In genomic region chr12:21828111-21828775, GRCh38 we compare ENCODE assay signal across 17 cellular contexts. TPM values are rescaled to one million over a fixed set of nuclear protein-coding genes. Genes with fewer than 3 reads are reported as not detected.
DNase-seq lines count a peak whose midpoint lies in the region; ATAC-seq, FAIRE-seq and TF ChIP-seq lines count a peak whose summit lies in the region.
"Had no signal": no experiment of that assay in that cellular context is flagged by ENCODE, and none has a peak within 500 bp of the region (broad histone marks: within the 10 kb centered on the region; RNA-seq: fewer than 3 reads in every experiment).

No MANE protein-coding gene starts in this region.

- no peak overlapping the region for H3K4me2 ChIP-seq in GM23338

- H3K27me3 ChIP-seq in left ventricle myocardium inferior (ENCODE audit: low read depth) (no peaks in the 10 kb centered on the region), heart right ventricle (no peaks in the 10 kb centered on the region), prostate gland (replicated peaks; ENCODE audit: insufficient read depth) (no peaks in the 10 kb centered on the region), GM23338 (ENCODE audit: insufficient read depth) (no peaks in the 10 kb centered on the region)

- no peaks in the 10 kb centered on the region; the same call in 2 of the 3 replicates for H3K9me3 Mint-ChIP-seq in GM23338
- H3K9me3 Mint-ChIP-seq in activated naive CD4-positive, alpha-beta T cell treated with anti-CD3 and anti-CD28 coated beads, Interleukin-2, amount 50 U/mL, for 72 hours, result peaks cover 0 to 4% of the 10 kb centered on the region in 2 donors
- H3K9me3 Mint-ChIP-seq: activated T-cell treated with anti-CD3 and anti-CD28 coated beads, Interleukin-2, amount 50 U/mL, for 4 hours had no signal

- no peak overlapping the region for H3K27ac Mint-ChIP-seq in GM23338
- no peak overlapping the region for H3K27ac Mint-ChIP-seq in activated naive CD4-positive, alpha-beta T cell treated with anti-CD3 and anti-CD28 coated beads, Interleukin-2, amount 50 U/mL, for 72 hours
- H3K27ac Mint-ChIP-seq: HFFc6 had no signal

- H3F3A ChIP-seq in GM23338 (replicated peaks; ENCODE audit: low read depth), result no peaks in the 10 kb centered on the region

- no peak for TF ChIP-seq POLR2A in prostate gland (IDR thresholded peaks at IDR 0.05)
- no peak for TF ChIP-seq POLR2A in GM12891 (IDR thresholded peaks at IDR 0.05; ENCODE audit: low read depth, low read length)

- H3K27ac ChIP-seq in left ventricle myocardium inferior (replicated peaks) (peak overlapping the region; percentile 68), heart right ventricle (peak overlapping the region in 2 of 10 donors; percentile 11 to 60), prostate gland (peak overlapping the region; percentile 8 to 25), GM23338 (ENCODE audit: low read depth) (no peak overlapping the region)

- H2AFZ ChIP-seq in GM23338, result no peak overlapping the region

- TF ChIP-seq CTCF in left ventricle myocardium inferior (IDR thresholded peaks at IDR 0.05; ENCODE audit: borderline replicate concordance) (no peak), heart right ventricle (IDR thresholded peaks at IDR 0.05) (no peak), fibroblast of the aortic adventitia (IDR thresholded peaks at IDR 0.05; ENCODE audit: insufficient read depth, low read length) (no peak), prostate gland (IDR thresholded peaks at IDR 0.05) (no peak), GM23338 (conservative IDR thresholded peaks at IDR 0.05; ENCODE audit: low read depth in 2 of 2) (no peak)

- no peak overlapping the region for H3K4me3 Mint-ChIP-seq in GM23338
- H3K4me3 Mint-ChIP-seq: activated T-cell treated with anti-CD3 and anti-CD28 coated beads, Interleukin-2, amount 50 U/mL, for 4 hours; HFFc6; neural crest cell had no signal

- no peak for DNase-seq in left ventricle myocardium inferior
- DNase-seq in heart right ventricle, result no peak
- DNase-seq in fibroblast of the aortic adventitia (ENCODE audit: low read depth), result peak; percentile 45
- no peak for DNase-seq in prostate gland (ENCODE audit: low spot score)
- no peak for DNase-seq in GM23338 (ENCODE audit: low spot score)
- no peak for DNase-seq in GM12891 (ENCODE audit: insufficient read length, low spot score)
- DNase-seq in activated naive CD4-positive, alpha-beta T cell treated with anti-CD3 and anti-CD28 coated beads, Interleukin-2, amount 50 U/mL, for 72 hours (ENCODE audit: low spot score in 2 of 2), result no peak
- no peak for DNase-seq in nucleus accumbens (lab: John Stamatoyannopoulos, UW)
- DNase-seq: activated T-cell treated with anti-CD3 and anti-CD28 coated beads, Interleukin-2, amount 50 U/mL, for 4 hours; HFFc6; NCI-H1105; SIG-M5; stimulated activated naive CD4-positive, alpha-beta T cell; T1000 had no signal

- H3K36me3 ChIP-seq in left ventricle myocardium inferior, result peaks cover 12% of the 10 kb centered on the region
- peaks cover 0 to 41% (median 0%) of the 10 kb centered on the region in 9 donors for H3K36me3 ChIP-seq in heart right ventricle
- no peaks in the 10 kb centered on the region for H3K36me3 ChIP-seq in prostate gland
- no peaks in the 10 kb centered on the region for H3K36me3 ChIP-seq in GM23338 (ENCODE audit: insufficient read depth)

- peaks cover 35% of the 10 kb centered on the region for H3K4me1 ChIP-seq in left ventricle myocardium inferior
- peaks cover 0 to 40% (median 10%) of the 10 kb centered on the region in 9 donors for H3K4me1 ChIP-seq in heart right ventricle
- no peaks in the 10 kb centered on the region for H3K4me1 ChIP-seq in prostate gland (replicated peaks)
- H3K4me1 ChIP-seq in GM23338 (ENCODE audit: insufficient read depth), result no peaks in the 10 kb centered on the region

- ATAC-seq in heart right ventricle, result no peak
- no peak for ATAC-seq in GM23338
- no peak for ATAC-seq in activated naive CD4-positive, alpha-beta T cell treated with anti-CD3 and anti-CD28 coated beads, Interleukin-2, amount 50 U/mL, for 72 hours
- ATAC-seq: activated T-cell treated with anti-CD3 and anti-CD28 coated beads, Interleukin-2, amount 50 U/mL, for 4 hours had no signal

- H4K20me1 ChIP-seq in GM23338 (replicated peaks; ENCODE audit: insufficient read depth), result no peaks in the 10 kb centered on the region

- no peaks in the 10 kb centered on the region for H3K9me3 ChIP-seq in left ventricle myocardium inferior (replicated peaks)
- no peaks in the 10 kb centered on the region for H3K9me3 ChIP-seq in heart right ventricle
- H3K9me3 ChIP-seq in prostate gland, result no peaks in the 10 kb centered on the region

- H3K27me3 Mint-ChIP-seq in GM23338 (ENCODE audit: insufficient read depth, low read depth, poor library complexity), result no peaks in the 10 kb centered on the region

- H3K4me1 Mint-ChIP-seq in GM23338, result no peaks in the 10 kb centered on the region
- H3K4me1 Mint-ChIP-seq: neural crest cell had no signal

- FAIRE-seq in GM12891 (lab: Jason Lieb, UNC), result no peak
- FAIRE-seq: GM12892 had no signal

- H3K4me3 ChIP-seq in left ventricle myocardium inferior (no peak overlapping the region), heart right ventricle (no peak overlapping the region), fibroblast of the aortic adventitia (ENCODE audit: low read depth, low read length) (no peak overlapping the region), prostate gland (no peak overlapping the region), GM23338 (no peak overlapping the region)
- H3K4me3 ChIP-seq: lung had no signal

- peaks cover 3% of the 10 kb centered on the region; the same call in 1 of the 2 replicates for H3K9me2 ChIP-seq in GM23338 (ENCODE audit: insufficient read depth)

- no peaks in the 10 kb centered on the region for H3K36me3 Mint-ChIP-seq in GM23338 (ENCODE audit: low read depth)
- H3K36me3 Mint-ChIP-seq in activated naive CD4-positive, alpha-beta T cell treated with anti-CD3 and anti-CD28 coated beads, Interleukin-2, amount 50 U/mL, for 72 hours, result no peaks in the 10 kb centered on the region

- no peaks in the 10 kb centered on the region for H3K79me2 ChIP-seq in GM23338 (replicated peaks; ENCODE audit: insufficient read depth)

- WGBS in heart right ventricle, 2 donors, result 86 to 88% methylated on average over 5 of the region's 5 CpGs
- WGBS in prostate gland, result 75% methylated on average over 5 of the region's 5 CpGs

- intact Hi-C loops in left ventricle myocardium inferior (cut with micrococcal nuclease) (no loop called here), heart right ventricle (cut with DNase I) (no loop called here), prostate gland (cut with DNase I) (loop anchor here (2.0 to 5.0 kb wide), 2 partner anchors 64 to 113 kb away; partner anchors contain the start of gene ABCC9)

TF ChIP-seq in GM12891, 5 proteins besides CTCF, POLR2A, EP300 and RAD21:
- TF ChIP-seq POLR2AphosphoS5 (IDR thresholded peaks at IDR 0.05; ENCODE audit: low read depth, low read length), result no peak
TF ChIP-seq in GM12891: peak in this region for 0.

RNA-seq across cellular contexts. Expression of gene KCNJ8, which starts 53.7 kb away (rescaled TPM):
- total RNA-seq in left ventricle myocardium inferior (51.3 TPM), heart right ventricle (100 to 1,000 TPM in 2 of 10 donors, 10 to 100 TPM in 8; 46.0 to 128 (median 54.8) TPM), fibroblast of the aortic adventitia (ENCODE audit: low replicate concordance) (2.1 and 5.6 TPM in 2 replicates), prostate gland (10 to 100 TPM in 1 of 2 donors, 1 to 10 TPM in 1; 9.2 to 10.3 TPM)
- polyA plus RNA-seq in heart right ventricle (10 to 100 TPM; 13.8 to 87.8 TPM), GM23338 (2016; fragmentation: Nextera tagmentation; extraction: Ambion mirVana) (0.82 and 1.0 TPM in 2 replicates)
- total RNA-seq in GM23338 (2014; rRNA removed; shearing (Covaris generic)), result 0.87 and 2.3 TPM in 2 replicates
- not detected for polyA plus RNA-seq in GM12891 (2012; ENCODE audit: low read depth, missing spikeins)
- total RNA-seq in activated naive CD4-positive, alpha-beta T cell treated with anti-CD3 and anti-CD28 coated beads, Interleukin-2, amount 50 U/mL, for 72 hours, result not detected
- total RNA-seq: activated T-cell treated with anti-CD3 and anti-CD28 coated beads, Interleukin-2, amount 50 U/mL, for 4 hours had no signal
